In genomic region chr17:10290046-10290445, GRCh38 we compare ENCODE assay signal across 21 cellular contexts.
DNase-seq lines count a peak whose midpoint lies in the region; ATAC-seq and TF ChIP-seq lines count a peak whose summit lies in the region.
"Had no signal": no experiment of that assay in that cellular context is flagged by ENCODE, and none has a peak within 500 bp of the region (broad histone marks: within the 10 kb centered on the region; RNA-seq: fewer than 3 reads in every experiment).

No MANE protein-coding gene starts in this region.

- H3K36me3 Mint-ChIP-seq in activated naive CD8-positive, alpha-beta T cell treated with anti-CD3 and anti-CD28 coated beads, Interleukin-2, amount 50 U/mL, for 24 hours (ENCODE audit: low read depth) = no peaks in the 10 kb centered on the region
- H3K36me3 Mint-ChIP-seq: CD4-positive, alpha-beta memory T cell had no signal

- H3K4me1 Mint-ChIP-seq in activated naive CD8-positive, alpha-beta T cell treated with anti-CD3 and anti-CD28 coated beads, Interleukin-2, amount 50 U/mL, for 24 hours = peaks cover 12% of the 10 kb centered on the region

- no peak overlapping the region for H3K4me3 ChIP-seq in AG10803 (ENCODE audit: low read length)
- H3K4me3 ChIP-seq in heart right ventricle = no peak overlapping the region
- no peak overlapping the region for H3K4me3 ChIP-seq in psoas muscle

- H3K27me3 ChIP-seq in heart right ventricle = peaks cover 0 to 40% (median 18%) of the 10 kb centered on the region in 7 donors
- H3K27me3 ChIP-seq in psoas muscle (ENCODE audit: insufficient read depth in 3 of 3, low read length in 2 of 3) = peaks cover 0 to 9% (median 0%) of the 10 kb centered on the region in 3 donors

- H3K4me1 ChIP-seq in heart right ventricle (peaks cover 0 to 15% (median 3%) of the 10 kb centered on the region in 9 donors), psoas muscle (no peaks in the 10 kb centered on the region)

- peak overlapping the region in 6 of 10 donors; percentile 14 to 63 (median 52) for H3K27ac ChIP-seq in heart right ventricle
- H3K27ac ChIP-seq in psoas muscle = no peak overlapping the region

- H3K36me3 ChIP-seq in heart right ventricle (no peaks in the 10 kb centered on the region), psoas muscle (ENCODE audit: insufficient read depth in 1 of 2, low read depth in 1 of 2) (no peaks in the 10 kb centered on the region)

- H3K27me3 Mint-ChIP-seq in activated naive CD8-positive, alpha-beta T cell treated with anti-CD3 and anti-CD28 coated beads, Interleukin-2, amount 50 U/mL, for 24 hours = peaks cover 38% of the 10 kb centered on the region

- no peak overlapping the region for H3K27ac Mint-ChIP-seq in activated naive CD8-positive, alpha-beta T cell treated with anti-CD3 and anti-CD28 coated beads, Interleukin-2, amount 50 U/mL, for 24 hours
- H3K27ac Mint-ChIP-seq: B cell; CD4-positive, alpha-beta memory T cell; HFFc6 had no signal

- peak; percentile 73 for DNase-seq in AG10803 (ENCODE audit: low read depth)
- peak; percentile 44 for DNase-seq in RPMI7951 (ENCODE audit: low read depth)
- peak; percentile 21 to 37 for DNase-seq in heart right ventricle
- DNase-seq in psoas muscle = peak; percentile 58 to 77
- no peak for DNase-seq in activated naive CD8-positive, alpha-beta T cell treated with anti-CD3 and anti-CD28 coated beads, Interleukin-2, amount 50 U/mL, for 24 hours
- no peak for DNase-seq in HuH-7 (ENCODE audit: low spot score)
- DNase-seq: CD4-positive, alpha-beta memory T cell; DND-41; GF-D8; HFFc6; MM.1S; NCI-H1105; NCI-H187 treated with DMSO at 0.1 percent for 48 hours; NCI-H2171; NCI-H774; SHP77 treated with DMSO at 0.1 percent for 48 hours had no signal

- ATAC-seq in heart right ventricle (peak in 7 of 8 donors; percentile 32 to 57 (median 47)), psoas muscle (peak in 2 of 4 donors; percentile 50 to 57), GM19397 (IDR thresholded peaks at IDR 0.05; ENCODE audit: unreplicated experiment) (no peak), HG03565 (IDR thresholded peaks at IDR 0.05; ENCODE audit: unreplicated experiment) (no peak)
- ATAC-seq in activated naive CD8-positive, alpha-beta T cell treated with anti-CD3 and anti-CD28 coated beads, Interleukin-2, amount 50 U/mL, for 24 hours = no peak
- ATAC-seq: HepG2, Panc1 had no signal

- 31 to 41% methylated on average over 1 of the region's 1 CpG for WGBS in heart right ventricle, 2 donors
- WGBS in psoas muscle, 3 donors = 6 to 20% (median 6%) methylated on average over 1 of the region's 1 CpG

- no peaks in the 10 kb centered on the region for H3K9me3 Mint-ChIP-seq in activated naive CD8-positive, alpha-beta T cell treated with anti-CD3 and anti-CD28 coated beads, Interleukin-2, amount 50 U/mL, for 24 hours
- H3K9me3 Mint-ChIP-seq: HFFc6 had no signal

- H3K9me3 ChIP-seq in heart right ventricle (no peaks in the 10 kb centered on the region), psoas muscle (no peaks in the 10 kb centered on the region)

- TF ChIP-seq CTCF in AG10803 (conservative IDR thresholded peaks at IDR 0.05; ENCODE audit: low read length) = no peak
- no peak for TF ChIP-seq CTCF in heart right ventricle (IDR thresholded peaks at IDR 0.05)
- TF ChIP-seq CTCF in psoas muscle (IDR thresholded peaks at IDR 0.05) = no peak

- intact Hi-C loops in heart right ventricle (cut with DNase I) (loop anchor here in 2 of 10 donors (5.0 to 10.0 kb wide), 2 partner anchors 163 to 325 kb away; no protein-coding TSS in a partner anchor), psoas muscle (cut with DNase I) (no loop called here)

- H3K4me3 Mint-ChIP-seq in activated naive CD8-positive, alpha-beta T cell treated with anti-CD3 and anti-CD28 coated beads, Interleukin-2, amount 50 U/mL, for 24 hours = no peak overlapping the region
- H3K4me3 Mint-ChIP-seq: B cell; CD4-positive, alpha-beta memory T cell; HFFc6 had no signal

Comparison
In these comparisons a context has a peak if more than half of its experiments do, and no peak if none do; other contexts are left out.
1. DNase-seq: peak in AG10803 (single experiment), RPMI7951 (single experiment), heart right ventricle (2 of 2) and psoas muscle (2 of 2); none in activated naive CD8-positive, alpha-beta T cell treated with anti-CD3 and anti-CD28 coated beads, Interleukin-2, amount 50 U/mL, for 24 hours (single experiment) and HuH-7 (single experiment).
2. ATAC-seq: peak in heart right ventricle (7 of 8); none in GM19397 (single experiment), HG03565 (single experiment) and activated naive CD8-positive, alpha-beta T cell treated with anti-CD3 and anti-CD28 coated beads, Interleukin-2, amount 50 U/mL, for 24 hours (single experiment).